23 cellular contexts compared by ENCODE assay signal in the genomic region with DNA sequence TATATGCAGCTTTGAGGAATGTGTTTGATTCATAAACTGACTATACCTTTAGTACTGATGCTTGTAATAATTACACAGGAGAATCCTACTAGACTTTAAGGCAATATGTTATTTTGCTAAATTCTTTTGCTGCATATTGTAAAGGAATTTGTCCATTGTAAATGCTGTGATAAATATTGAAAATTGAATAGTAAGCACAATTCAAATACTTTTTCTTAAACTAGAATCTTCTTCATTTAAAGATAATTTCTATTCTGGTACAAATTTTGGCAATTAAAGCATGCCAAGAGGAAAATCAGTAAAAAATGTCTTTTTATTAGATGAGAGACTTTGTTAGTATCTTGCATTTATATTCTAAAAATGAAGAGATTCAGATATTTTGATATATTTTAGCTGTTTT.
"Had no signal": no experiment of that assay in that cellular context is flagged by ENCODE, and none has a peak within 500 bp of the region (broad histone marks: within the 10 kb centered on the region; RNA-seq: fewer than 3 reads in every experiment).

No MANE protein-coding gene starts in this region.

- H3K27me3 ChIP-seq: MG63 had no signal

- H3K4me2 ChIP-seq: SK-N-SH had no signal

- H3K9ac ChIP-seq: SK-N-SH had no signal

- DNase-seq: Karpas-422, KG1, MG63, NCI-H1092, NCI-H1105 treated with DMSO at 0.1 percent for 48 hours, NCI-H1417 treated with DMSO at 0.1 percent for 48 hours, NCI-H146, NCI-H1694 treated with DMSO at 0.1 percent for 48 hours, NCI-H1930, NCI-H2081, NCI-H2107, NCI-H2227 treated with DMSO at 0.1 percent for 48 hours, NCI-H510A, NCI-H524 treated with DMSO at 0.1 percent for 48 hours, NCI-H69, NCI-H774, Right ventricle myocardium superior, RPMI8226, SK-N-SH, SW 1271 had no signal

- H3K36me3 ChIP-seq: MG63 had no signal

- FAIRE-seq: HTR-8/SVneo, RCC 7860 had no signal

- H3K9me3 ChIP-seq: MG63, SK-N-SH had no signal

- H3K4me3 ChIP-seq: MG63 had no signal

- H3K27ac ChIP-seq: HL-60 had no signal
